ENCODE assay signal across 9 cellular contexts in the genomic region with DNA sequence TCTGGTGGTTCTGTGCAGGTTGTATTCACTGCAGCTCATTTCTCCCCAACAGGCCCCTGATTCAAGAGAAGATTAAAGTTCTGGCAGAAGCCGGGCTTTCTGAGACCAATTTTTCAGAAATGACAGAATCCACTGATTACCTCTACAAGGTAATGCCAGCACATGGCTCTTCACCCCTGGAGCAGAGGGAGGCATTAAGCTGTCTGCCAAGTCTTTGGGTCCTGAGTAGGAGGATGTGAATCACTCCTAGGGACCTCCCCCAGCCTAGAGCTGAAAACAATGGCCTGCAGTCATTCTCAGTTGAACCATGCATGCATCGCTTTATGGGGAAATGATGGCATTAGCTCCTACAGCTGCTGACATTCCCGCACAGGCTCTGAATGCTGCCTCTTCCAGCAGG. TPM values are rescaled to one million over a fixed set of nuclear protein-coding genes. Genes with fewer than 3 reads are reported as not detected.
DNase-seq lines count a peak whose midpoint lies in the region; ATAC-seq and TF ChIP-seq lines count a peak whose summit lies in the region.
"Had no signal": no experiment of that assay in that cellular context is flagged by ENCODE, and none has a peak within 500 bp of the region (broad histone marks: within the 10 kb centered on the region; RNA-seq: fewer than 3 reads in every experiment).

No MANE protein-coding gene starts in this region.

- DNase-seq in GM04504 (ENCODE audit: low read depth) (peak; percentile 45), NB4 (ENCODE audit: low read depth) (peak; percentile 76), epithelial cell of proximal tubule (ENCODE audit: low read depth) (peak; percentile 36), putamen (ENCODE audit: low spot score) (peak; percentile 77), HT-29 (ENCODE audit: low spot score) (no peak), superior temporal gyrus (ENCODE audit: extremely low spot score) (no peak), left ventricle myocardium superior (no peak)
- DNase-seq: NCI-H345 had no signal

- ATAC-seq in GM19328 (IDR thresholded peaks at IDR 0.05; ENCODE audit: unreplicated experiment): no peak
- no peak for ATAC-seq in left ventricle myocardium superior

- no peak for TF ChIP-seq POLR2A in NB4 (IDR thresholded peaks at IDR 0.05; ENCODE audit: extremely low read depth, insufficient read length)

- intact Hi-C loops in left ventricle myocardium superior (cut with micrococcal nuclease): no loop called here

- H3K4me3 ChIP-seq in NB4 (ENCODE audit: low read depth, low read length): no peak overlapping the region
- no peak overlapping the region for H3K4me3 ChIP-seq in epithelial cell of proximal tubule (ENCODE audit: low read depth, low read length)

- TF ChIP-seq CTCF in NB4 (IDR thresholded peaks at IDR 0.05; ENCODE audit: low read depth, low read length): no peak
- no peak for TF ChIP-seq CTCF in epithelial cell of proximal tubule (conservative IDR thresholded peaks at IDR 0.05; ENCODE audit: low read depth, low read length)

RNA-seq across cellular contexts. Expression of a gene that starts 20.5 kb away (rescaled TPM):
- total RNA-seq in epithelial cell of proximal tubule: 1,752 and 2,984 TPM in 2 replicates
- 2,133 and 2,247 TPM in 2 replicates for total RNA-seq in HT-29 (2014; rRNA removed; shearing (Covaris generic))
- total RNA-seq in left ventricle myocardium superior: 1,901 TPM

Comparison
In these comparisons a context has a peak if more than half of its experiments do, and no peak if none do; other contexts are left out.
1. DNase-seq: peak in GM04504 (single experiment), NB4 (single experiment), epithelial cell of proximal tubule (single experiment) and putamen (single experiment); none in HT-29 (single experiment), superior temporal gyrus (single experiment) and left ventricle myocardium superior (single experiment).